1 cellular context compared by ENCODE assay signal in genomic region chr4:7499661-7500060, GRCh38.
TF ChIP-seq lines count a peak whose summit lies in the region.

No MANE protein-coding gene starts in this region.

TF ChIP-seq in IMR-90, 13 proteins besides CTCF, POLR2A, EP300 and RAD21 (continued from another document):
- TF ChIP-seq MAZ (IDR thresholded peaks at IDR 0.05; ENCODE audit: borderline replicate concordance, low read depth, low read length) = no peak
- TF ChIP-seq RFX5 (IDR thresholded peaks at IDR 0.05; ENCODE audit: low read depth, low read length) = no peak
- TF ChIP-seq MXI1 (IDR thresholded peaks at IDR 0.05; ENCODE audit: borderline replicate concordance, low read depth, low read length) = no peak
- TF ChIP-seq SMC3 (IDR thresholded peaks at IDR 0.05; ENCODE audit: low read depth, low read length) = no peak
- TF ChIP-seq USF2 (IDR thresholded peaks at IDR 0.05; ENCODE audit: low read depth, low read length) = no peak
- TF ChIP-seq MAFK (IDR thresholded peaks at IDR 0.05; ENCODE audit: low read depth, low read length) = no peak
- TF ChIP-seq ELK1 (IDR thresholded peaks at IDR 0.05; ENCODE audit: borderline replicate concordance, low read depth, low read length) = no peak
- TF ChIP-seq FOS (IDR thresholded peaks at IDR 0.05; ENCODE audit: low read depth, low read length) = no peak
- TF ChIP-seq RCOR1 (IDR thresholded peaks at IDR 0.05; ENCODE audit: insufficient replicate concordance, low read length) = no peak
- no peak for TF ChIP-seq BHLHE40 (IDR thresholded peaks at IDR 0.05; ENCODE audit: low read depth, low read length)
